Comparison of ENCODE assay signal across 1 cellular context in the genomic region with DNA sequence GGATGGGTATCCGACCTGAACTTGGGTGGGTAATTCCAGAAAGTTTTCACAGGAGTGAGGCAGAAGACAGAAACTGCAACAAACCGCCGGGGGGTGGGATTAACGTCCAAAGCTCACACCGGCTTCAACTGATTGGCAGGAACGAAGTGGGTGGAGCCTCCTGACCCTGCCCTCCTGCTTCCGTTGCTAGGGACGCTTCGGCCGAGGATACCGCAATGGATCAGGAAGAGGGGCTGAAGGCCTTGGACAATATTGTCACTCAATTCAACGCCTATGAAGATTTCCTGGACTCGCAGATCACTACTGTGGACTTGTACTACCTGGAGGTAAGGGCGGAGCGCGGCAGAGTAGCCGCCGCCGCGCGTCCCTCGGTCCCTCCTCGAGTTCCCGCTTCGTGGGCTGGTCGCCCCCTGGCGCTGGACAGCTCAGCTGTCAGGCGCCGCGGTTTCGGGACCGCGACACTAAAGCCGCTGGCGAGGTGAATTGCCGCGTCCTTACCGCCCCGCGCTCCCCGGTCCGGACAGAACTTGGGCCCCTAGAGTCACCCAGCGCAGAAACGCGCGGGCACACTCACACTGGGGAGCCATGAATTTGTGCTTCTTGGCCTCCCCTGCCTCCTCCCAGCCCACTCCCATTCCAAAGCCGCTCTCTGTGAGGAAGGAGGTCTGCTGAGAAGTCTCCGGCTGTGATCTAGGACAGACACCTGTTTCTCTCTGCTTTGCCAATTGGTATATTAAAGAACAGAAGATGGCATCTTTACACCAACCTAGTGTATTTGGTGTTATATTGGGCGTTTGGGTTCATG.
TF ChIP-seq lines count a peak whose summit lies in the region.

CFAP299 (plus strand) TSS at position 177 of the 805 bp plus-strand sequence.

TF ChIP-seq in K562, 482 proteins besides CTCF, POLR2A, EP300 and RAD21 (continued from another document and continues in another):
- TF ChIP-seq, protein P1, sequence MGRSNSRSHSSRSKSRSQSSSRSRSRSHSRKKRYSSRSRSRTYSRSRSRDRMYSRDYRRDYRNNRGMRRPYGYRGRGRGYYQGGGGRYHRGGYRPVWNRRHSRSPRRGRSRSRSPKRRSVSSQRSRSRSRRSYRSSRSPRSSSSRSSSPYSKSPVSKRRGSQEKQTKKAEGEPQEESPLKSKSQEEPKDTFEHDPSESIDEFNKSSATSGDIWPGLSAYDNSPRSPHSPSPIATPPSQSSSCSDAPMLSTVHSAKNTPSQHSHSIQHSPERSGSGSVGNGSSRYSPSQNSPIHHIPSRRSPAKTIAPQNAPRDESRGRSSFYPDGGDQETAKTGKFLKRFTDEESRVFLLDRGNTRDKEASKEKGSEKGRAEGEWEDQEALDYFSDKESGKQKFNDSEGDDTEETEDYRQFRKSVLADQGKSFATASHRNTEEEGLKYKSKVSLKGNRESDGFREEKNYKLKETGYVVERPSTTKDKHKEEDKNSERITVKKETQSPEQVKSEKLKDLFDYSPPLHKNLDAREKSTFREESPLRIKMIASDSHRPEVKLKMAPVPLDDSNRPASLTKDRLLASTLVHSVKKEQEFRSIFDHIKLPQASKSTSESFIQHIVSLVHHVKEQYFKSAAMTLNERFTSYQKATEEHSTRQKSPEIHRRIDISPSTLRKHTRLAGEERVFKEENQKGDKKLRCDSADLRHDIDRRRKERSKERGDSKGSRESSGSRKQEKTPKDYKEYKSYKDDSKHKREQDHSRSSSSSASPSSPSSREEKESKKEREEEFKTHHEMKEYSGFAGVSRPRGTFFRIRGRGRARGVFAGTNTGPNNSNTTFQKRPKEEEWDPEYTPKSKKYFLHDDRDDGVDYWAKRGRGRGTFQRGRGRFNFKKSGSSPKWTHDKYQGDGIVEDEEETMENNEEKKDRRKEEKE (IDR thresholded peaks at IDR 0.05; ENCODE audit: borderline replicate concordance in 1 of 2, control insufficient read depth in 1 of 2, low read depth in 2 of 2, low read length in 1 of 2): no peak
- peak; percentile 70 for TF ChIP-seq FOXM1 (IDR thresholded peaks at IDR 0.05; ENCODE audit: low read depth)
- TF ChIP-seq FOXM1 (CRISPR knock-in tag; IDR thresholded peaks at IDR 0.05; ENCODE audit: low read depth): no peak
- no peak for TF ChIP-seq THRA (IDR thresholded peaks at IDR 0.05)
- TF ChIP-seq, protein P2, sequence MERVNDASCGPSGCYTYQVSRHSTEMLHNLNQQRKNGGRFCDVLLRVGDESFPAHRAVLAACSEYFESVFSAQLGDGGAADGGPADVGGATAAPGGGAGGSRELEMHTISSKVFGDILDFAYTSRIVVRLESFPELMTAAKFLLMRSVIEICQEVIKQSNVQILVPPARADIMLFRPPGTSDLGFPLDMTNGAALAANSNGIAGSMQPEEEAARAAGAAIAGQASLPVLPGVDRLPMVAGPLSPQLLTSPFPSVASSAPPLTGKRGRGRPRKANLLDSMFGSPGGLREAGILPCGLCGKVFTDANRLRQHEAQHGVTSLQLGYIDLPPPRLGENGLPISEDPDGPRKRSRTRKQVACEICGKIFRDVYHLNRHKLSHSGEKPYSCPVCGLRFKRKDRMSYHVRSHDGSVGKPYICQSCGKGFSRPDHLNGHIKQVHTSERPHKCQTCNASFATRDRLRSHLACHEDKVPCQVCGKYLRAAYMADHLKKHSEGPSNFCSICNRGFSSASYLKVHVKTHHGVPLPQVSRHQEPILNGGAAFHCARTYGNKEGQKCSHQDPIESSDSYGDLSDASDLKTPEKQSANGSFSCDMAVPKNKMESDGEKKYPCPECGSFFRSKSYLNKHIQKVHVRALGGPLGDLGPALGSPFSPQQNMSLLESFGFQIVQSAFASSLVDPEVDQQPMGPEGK (CRISPR knock-in tag; IDR thresholded peaks at IDR 0.05; ENCODE audit: borderline replicate concordance): no peak
- TF ChIP-seq BRCA1 (IDR thresholded peaks at IDR 0.05): no peak
- no peak for TF ChIP-seq BRCA1 (CRISPR knock-in tag; IDR thresholded peaks at IDR 0.05)
- no peak for TF ChIP-seq HSF4 (CRISPR knock-in tag; IDR thresholded peaks at IDR 0.05; ENCODE audit: borderline replicate concordance)
- no peak; the same call in 1 of the 2 replicates for TF ChIP-seq CREB1 (IDR thresholded peaks at IDR 0.05)
- TF ChIP-seq CREB1 (CRISPR knock-in tag; IDR thresholded peaks at IDR 0.05): 0 out of 2 replicates have a peak, but pooled peaks have one; percentile 6
- TF ChIP-seq NR1H2 (CRISPR knock-in tag; IDR thresholded peaks at IDR 0.05): no peak; the same call in 1 of the 2 replicates
- no peak for TF ChIP-seq EHMT2 (IDR thresholded peaks at IDR 0.05)
- TF ChIP-seq ZBTB7A (IDR thresholded peaks at IDR 0.05; ENCODE audit: borderline replicate concordance, control insufficient read depth, low read depth, low read length): peak; percentile 59; the same call in 1 of the 2 replicates
- TF ChIP-seq MTA1 (IDR thresholded peaks at IDR 0.05; ENCODE audit: borderline replicate concordance): no peak
- no peak for TF ChIP-seq PRPF4 (IDR thresholded peaks at IDR 0.05; ENCODE audit: insufficient read depth, low read depth, low read length, poor library complexity, severe bottlenecking)
- TF ChIP-seq, protein P3, sequence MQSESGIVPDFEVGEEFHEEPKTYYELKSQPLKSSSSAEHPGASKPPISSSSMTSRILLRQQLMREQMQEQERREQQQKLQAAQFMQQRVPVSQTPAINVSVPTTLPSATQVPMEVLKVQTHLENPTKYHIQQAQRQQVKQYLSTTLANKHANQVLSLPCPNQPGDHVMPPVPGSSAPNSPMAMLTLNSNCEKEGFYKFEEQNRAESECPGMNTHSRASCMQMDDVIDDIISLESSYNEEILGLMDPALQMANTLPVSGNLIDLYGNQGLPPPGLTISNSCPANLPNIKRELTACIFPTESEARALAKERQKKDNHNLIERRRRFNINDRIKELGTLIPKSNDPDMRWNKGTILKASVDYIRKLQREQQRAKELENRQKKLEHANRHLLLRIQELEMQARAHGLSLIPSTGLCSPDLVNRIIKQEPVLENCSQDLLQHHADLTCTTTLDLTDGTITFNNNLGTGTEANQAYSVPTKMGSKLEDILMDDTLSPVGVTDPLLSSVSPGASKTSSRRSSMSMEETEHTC (IDR thresholded peaks at IDR 0.05): peak; percentile 52
- peak; percentile 4; the same call in 1 of the 2 replicates for TF ChIP-seq JUN (IDR thresholded peaks at IDR 0.05; ENCODE audit: borderline replicate concordance, low read depth, low read length)
- TF ChIP-seq JUN (CRISPR knock-in tag; IDR thresholded peaks at IDR 0.05; ENCODE audit: borderline replicate concordance): no peak
- TF ChIP-seq SREBF2 (CRISPR knock-in tag; IDR thresholded peaks at IDR 0.05): no peak
- TF ChIP-seq ZNF780A (CRISPR knock-in tag; IDR thresholded peaks at IDR 0.05): no peak
- no peak for TF ChIP-seq RBM17 (IDR thresholded peaks at IDR 0.05; ENCODE audit: borderline replicate concordance, low read depth, low read length)
- TF ChIP-seq, protein P4, sequence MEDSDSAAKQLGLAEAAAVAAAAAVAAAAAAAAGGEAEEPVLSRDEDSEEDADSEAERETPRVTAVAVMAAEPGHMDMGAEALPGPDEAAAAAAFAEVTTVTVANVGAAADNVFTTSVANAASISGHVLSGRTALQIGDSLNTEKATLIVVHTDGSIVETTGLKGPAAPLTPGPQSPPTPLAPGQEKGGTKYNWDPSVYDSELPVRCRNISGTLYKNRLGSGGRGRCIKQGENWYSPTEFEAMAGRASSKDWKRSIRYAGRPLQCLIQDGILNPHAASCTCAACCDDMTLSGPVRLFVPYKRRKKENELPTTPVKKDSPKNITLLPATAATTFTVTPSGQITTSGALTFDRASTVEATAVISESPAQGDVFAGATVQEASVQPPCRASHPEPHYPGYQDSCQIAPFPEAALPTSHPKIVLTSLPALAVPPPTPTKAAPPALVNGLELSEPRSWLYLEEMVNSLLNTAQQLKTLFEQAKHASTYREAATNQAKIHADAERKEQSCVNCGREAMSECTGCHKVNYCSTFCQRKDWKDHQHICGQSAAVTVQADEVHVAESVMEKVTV (CRISPR knock-in tag; IDR thresholded peaks at IDR 0.05): peak; percentile 68; the same call in 1 of the 2 replicates
- TF ChIP-seq MBD2 (IDR thresholded peaks at IDR 0.05; ENCODE audit: borderline replicate concordance, low read depth): no peak
- TF ChIP-seq HIVEP1 (CRISPR knock-in tag; IDR thresholded peaks at IDR 0.05): no peak
- TF ChIP-seq MCM5 (IDR thresholded peaks at IDR 0.05; ENCODE audit: low read depth): no peak
- no peak for TF ChIP-seq RFX5 (IDR thresholded peaks at IDR 0.05; ENCODE audit: low read depth, low read length)
- TF ChIP-seq KLF16 (IDR thresholded peaks at IDR 0.05): no peak
- no peak for TF ChIP-seq BHLHE40 (IDR thresholded peaks at IDR 0.05; ENCODE audit: low read length)
- TF ChIP-seq ZNF707 (CRISPR knock-in tag; conservative IDR thresholded peaks at IDR 0.05): no peak
- TF ChIP-seq CBX3 (IDR thresholded peaks at IDR 0.05; ENCODE audit: borderline replicate concordance in 1 of 2, low read length in 2 of 2): peak in 1 of 2 experiments; percentile 15; a peak in 1 of 3 replicates
- TF ChIP-seq CXXC5 (CRISPR knock-in tag; IDR thresholded peaks at IDR 0.05): peak; percentile 82
- TF ChIP-seq RBM15 (IDR thresholded peaks at IDR 0.05; ENCODE audit: insufficient read depth, low read length): no peak
- TF ChIP-seq RAD51 (IDR thresholded peaks at IDR 0.05; ENCODE audit: borderline replicate concordance, low read depth): no peak
- no peak for TF ChIP-seq HMG20A (CRISPR knock-in tag; conservative IDR thresholded peaks at IDR 0.05)
- TF ChIP-seq MYC (IDR thresholded peaks at IDR 0.05; ENCODE audit: low read depth, low read length): no peak
- TF ChIP-seq MYC (CRISPR knock-in tag; IDR thresholded peaks at IDR 0.05; ENCODE audit: borderline replicate concordance, low read depth): no peak
- TF ChIP-seq, protein P5, sequence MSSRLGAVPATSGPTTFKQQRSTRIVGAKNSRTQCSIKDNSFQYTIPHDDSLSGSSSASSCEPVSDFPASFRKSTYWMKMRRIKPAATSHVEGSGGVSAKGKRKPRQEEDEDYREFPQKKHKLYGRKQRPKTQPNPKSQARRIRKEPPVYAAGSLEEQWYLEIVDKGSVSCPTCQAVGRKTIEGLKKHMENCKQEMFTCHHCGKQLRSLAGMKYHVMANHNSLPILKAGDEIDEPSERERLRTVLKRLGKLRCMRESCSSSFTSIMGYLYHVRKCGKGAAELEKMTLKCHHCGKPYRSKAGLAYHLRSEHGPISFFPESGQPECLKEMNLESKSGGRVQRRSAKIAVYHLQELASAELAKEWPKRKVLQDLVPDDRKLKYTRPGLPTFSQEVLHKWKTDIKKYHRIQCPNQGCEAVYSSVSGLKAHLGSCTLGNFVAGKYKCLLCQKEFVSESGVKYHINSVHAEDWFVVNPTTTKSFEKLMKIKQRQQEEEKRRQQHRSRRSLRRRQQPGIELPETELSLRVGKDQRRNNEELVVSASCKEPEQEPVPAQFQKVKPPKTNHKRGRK (tag; IDR thresholded peaks at IDR 0.05): no peak
- TF ChIP-seq MYBL2 (IDR thresholded peaks at IDR 0.05; ENCODE audit: low read depth): peak; percentile 84
- no peak for TF ChIP-seq MYBL2 (CRISPR knock-in tag; IDR thresholded peaks at IDR 0.05; ENCODE audit: borderline replicate concordance)
- no peak for TF ChIP-seq ZNF133 (CRISPR knock-in tag; IDR thresholded peaks at IDR 0.05)
- no peak for TF ChIP-seq ZNF124 (CRISPR knock-in tag; IDR thresholded peaks at IDR 0.05)
- no peak for TF ChIP-seq CEBPZ (IDR thresholded peaks at IDR 0.05; ENCODE audit: borderline replicate concordance, low read depth, low read length)
- TF ChIP-seq, protein P6, sequence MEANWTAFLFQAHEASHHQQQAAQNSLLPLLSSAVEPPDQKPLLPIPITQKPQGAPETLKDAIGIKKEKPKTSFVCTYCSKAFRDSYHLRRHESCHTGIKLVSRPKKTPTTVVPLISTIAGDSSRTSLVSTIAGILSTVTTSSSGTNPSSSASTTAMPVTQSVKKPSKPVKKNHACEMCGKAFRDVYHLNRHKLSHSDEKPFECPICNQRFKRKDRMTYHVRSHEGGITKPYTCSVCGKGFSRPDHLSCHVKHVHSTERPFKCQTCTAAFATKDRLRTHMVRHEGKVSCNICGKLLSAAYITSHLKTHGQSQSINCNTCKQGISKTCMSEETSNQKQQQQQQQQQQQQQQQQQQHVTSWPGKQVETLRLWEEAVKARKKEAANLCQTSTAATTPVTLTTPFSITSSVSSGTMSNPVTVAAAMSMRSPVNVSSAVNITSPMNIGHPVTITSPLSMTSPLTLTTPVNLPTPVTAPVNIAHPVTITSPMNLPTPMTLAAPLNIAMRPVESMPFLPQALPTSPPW (CRISPR knock-in tag; IDR thresholded peaks at IDR 0.05): peak; percentile 24; the same call in 1 of the 2 replicates
- no peak for TF ChIP-seq PRMT5 (CRISPR knock-in tag; IDR thresholded peaks at IDR 0.05)
- no peak for TF ChIP-seq ESRRB (CRISPR knock-in tag; IDR thresholded peaks at IDR 0.05; ENCODE audit: borderline replicate concordance)
- TF ChIP-seq BACH1 (tag; IDR thresholded peaks at IDR 0.05): no peak
- no peak for TF ChIP-seq ZNF146 (CRISPR knock-in tag; IDR thresholded peaks at IDR 0.05; ENCODE audit: unreplicated experiment)
- TF ChIP-seq ZBTB17 (CRISPR knock-in tag; IDR thresholded peaks at IDR 0.05): no peak
- no peak for TF ChIP-seq ZNF830 (CRISPR knock-in tag; IDR thresholded peaks at IDR 0.05)
